Comparison of ENCODE assay signal across 8 cellular contexts in genomic region chr11:119339581-119340334, GRCh38. TPM values are rescaled to one million over a fixed set of nuclear protein-coding genes. Genes with fewer than 3 reads are reported as not detected.
DNase-seq lines count a peak whose midpoint lies in the region; ATAC-seq and TF ChIP-seq lines count a peak whose summit lies in the region.

No MANE protein-coding gene starts in this region.

- no peaks in the 10 kb centered on the region for H3K9me3 ChIP-seq in SJCRH30 (replicated peaks)

- H3K4me1 ChIP-seq in SJCRH30, result peaks cover 5% of the 10 kb centered on the region; the same call in 1 of the 2 replicates

- H3K4me1 Mint-ChIP-seq in T-helper 1 cell treated with Interleukin-12 subunit alpha and Interleukin-12 subunit beta and Interleukin-4 antibody, amounts not matched to agents 30 μg/mL and 1 μg/mL, for 36 hours (ENCODE audit: low read depth), result peaks cover 15% of the 10 kb centered on the region
- peaks cover 36 to 61% of the 10 kb centered on the region in 2 donors for H3K4me1 Mint-ChIP-seq in stimulated activated naive B cell treated with anti-CD40 and anti-IgM and Interleukin-4, amounts not matched to agents 10 μg/mL and 1 μg/mL and 100 μg/mL, for 72 hours

- no peaks in the 10 kb centered on the region for H3K27me3 ChIP-seq in SJCRH30

- H3K4me3 ChIP-seq in SJCRH30 (peak overlapping the region; percentile 54), coronary artery (peak overlapping the region; percentile 90)

- ATAC-seq in left lobe of liver (peak; percentile 64), HG03439 (IDR thresholded peaks at IDR 0.05; ENCODE audit: unreplicated experiment) (no peak)
- ATAC-seq in stimulated activated naive B cell treated with anti-CD40 and anti-IgM and Interleukin-4, amounts not matched to agents 10 μg/mL and 1 μg/mL and 100 μg/mL, for 72 hours (replicated peaks), result peak; percentile 26 to 40

- H3K36me3 Mint-ChIP-seq in T-helper 1 cell treated with Interleukin-12 subunit alpha and Interleukin-12 subunit beta and Interleukin-4 antibody, amounts not matched to agents 30 μg/mL and 1 μg/mL, for 36 hours (ENCODE audit: low read depth), result peaks cover 6% of the 10 kb centered on the region
- H3K36me3 Mint-ChIP-seq in stimulated activated naive B cell treated with anti-CD40 and anti-IgM and Interleukin-4, amounts not matched to agents 10 μg/mL and 1 μg/mL and 100 μg/mL, for 72 hours, result peaks cover 9 to 32% of the 10 kb centered on the region in 2 donors

- peak overlapping the region; percentile 37 for H3K4me3 Mint-ChIP-seq in T-helper 1 cell treated with Interleukin-12 subunit alpha and Interleukin-12 subunit beta and Interleukin-4 antibody, amounts not matched to agents 30 μg/mL and 1 μg/mL, for 36 hours
- peak overlapping the region; percentile 54 to 68 for H3K4me3 Mint-ChIP-seq in stimulated activated naive B cell treated with anti-CD40 and anti-IgM and Interleukin-4, amounts not matched to agents 10 μg/mL and 1 μg/mL and 100 μg/mL, for 72 hours

- no peaks in the 10 kb centered on the region for H3K9me3 Mint-ChIP-seq in T-helper 1 cell treated with Interleukin-12 subunit alpha and Interleukin-12 subunit beta and Interleukin-4 antibody, amounts not matched to agents 30 μg/mL and 1 μg/mL, for 36 hours
- no peaks in the 10 kb centered on the region for H3K9me3 Mint-ChIP-seq in stimulated activated naive B cell treated with anti-CD40 and anti-IgM and Interleukin-4, amounts not matched to agents 10 μg/mL and 1 μg/mL and 100 μg/mL, for 72 hours

- H3K27ac ChIP-seq in SJCRH30, result no peak overlapping the region
- H3K27ac ChIP-seq in coronary artery, result peak overlapping the region; percentile 77 to 91

- H3K27ac Mint-ChIP-seq in T-helper 1 cell treated with Interleukin-12 subunit alpha and Interleukin-12 subunit beta and Interleukin-4 antibody, amounts not matched to agents 30 μg/mL and 1 μg/mL, for 36 hours, result no peak overlapping the region
- no peak overlapping the region for H3K27ac Mint-ChIP-seq in stimulated activated naive B cell treated with anti-CD40 and anti-IgM and Interleukin-4, amounts not matched to agents 10 μg/mL and 1 μg/mL and 100 μg/mL, for 72 hours

- no peaks in the 10 kb centered on the region for H3K36me3 ChIP-seq in SJCRH30

- peak; percentile 93 for TF ChIP-seq CTCF in coronary artery (IDR thresholded peaks at IDR 0.05)

- peaks cover 39% of the 10 kb centered on the region for H3K27me3 Mint-ChIP-seq in T-helper 1 cell treated with Interleukin-12 subunit alpha and Interleukin-12 subunit beta and Interleukin-4 antibody, amounts not matched to agents 30 μg/mL and 1 μg/mL, for 36 hours (ENCODE audit: low read depth)
- peaks cover 50 to 56% of the 10 kb centered on the region in 2 donors for H3K27me3 Mint-ChIP-seq in stimulated activated naive B cell treated with anti-CD40 and anti-IgM and Interleukin-4, amounts not matched to agents 10 μg/mL and 1 μg/mL and 100 μg/mL, for 72 hours

- no peak for DNase-seq in T-helper 1 cell
- no peak for DNase-seq in SJCRH30
- no peak for DNase-seq in coronary artery (ENCODE audit: low spot score)
- no peak for DNase-seq in left lobe of liver (ENCODE audit: low spot score)
- DNase-seq in stimulated activated naive B cell treated with anti-CD40 and anti-IgM and Interleukin-4, amounts not matched to agents 10 μg/mL and 1 μg/mL and 100 μg/mL, for 72 hours, result no peak
- DNase-seq in RPMI8226, result no peak

RNA-seq across cellular contexts. Expression of gene C1QTNF5, which starts 0.9 kb away (rescaled TPM):
- total RNA-seq in SJCRH30 (2014; rRNA removed; shearing (Covaris generic)), result 0.85 and 2.0 TPM in 2 replicates
- 4.7 TPM for total RNA-seq in left lobe of liver

RNA-seq across cellular contexts. Expression of gene RNF26, which starts 5.4 kb away (rescaled TPM):
- total RNA-seq in SJCRH30 (2014; rRNA removed; shearing (Covaris generic)), result 8.3 and 10.4 TPM in 2 replicates
- 15.0 TPM for total RNA-seq in left lobe of liver

RNA-seq across cellular contexts. Expression of gene MFRP, which starts 6.7 kb away (rescaled TPM):
- total RNA-seq in SJCRH30 (2014; rRNA removed; shearing (Covaris generic)), result not detected in 2 replicates
- not detected for total RNA-seq in left lobe of liver

RNA-seq across cellular contexts. Expression of gene MCAM, which starts 22.8 kb away (rescaled TPM):
- total RNA-seq in SJCRH30 (2014; rRNA removed; shearing (Covaris generic)), result 30.2 and 31.7 TPM in 2 replicates
- 1.5 TPM for total RNA-seq in left lobe of liver

RNA-seq across cellular contexts. Expression of gene USP2, which starts 41.7 kb away (rescaled TPM):
- total RNA-seq in SJCRH30 (2014; rRNA removed; shearing (Covaris generic)), result 2.1 and 2.4 TPM in 2 replicates
- 10.9 TPM for total RNA-seq in left lobe of liver
